ENCODE assay signal across 1 cellular context in the genomic region with DNA sequence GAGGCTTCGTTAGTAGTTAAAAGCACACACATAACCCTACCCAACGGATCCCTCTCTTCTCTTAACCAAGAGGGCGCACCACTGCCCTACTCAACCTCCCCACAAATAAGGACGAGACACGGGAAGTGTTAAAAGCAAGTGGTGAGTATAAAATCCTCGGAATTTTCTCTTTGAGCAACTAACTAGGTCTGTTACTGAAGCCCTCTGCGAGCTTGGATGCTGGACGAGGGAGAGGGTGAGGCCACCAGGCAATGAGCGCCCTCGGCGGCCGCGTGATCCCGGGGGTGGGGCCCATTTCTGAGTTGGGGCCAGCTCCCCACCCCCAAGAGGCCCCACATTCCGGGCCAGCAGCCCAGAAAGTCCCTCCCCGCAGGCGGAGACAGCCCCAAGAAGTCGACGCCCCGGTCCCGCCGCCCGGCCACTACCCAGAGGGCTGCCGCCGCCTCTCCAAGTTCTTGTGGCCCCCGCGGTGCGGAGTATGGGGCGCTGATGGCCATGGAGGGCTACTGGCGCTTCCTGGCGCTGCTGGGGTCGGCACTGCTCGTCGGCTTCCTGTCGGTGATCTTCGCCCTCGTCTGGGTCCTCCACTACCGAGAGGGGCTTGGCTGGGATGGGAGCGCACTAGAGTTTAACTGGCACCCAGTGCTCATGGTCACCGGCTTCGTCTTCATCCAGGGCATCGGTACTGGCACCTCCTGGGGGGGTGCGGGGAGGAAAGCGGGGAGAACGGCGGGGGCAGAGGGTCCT.
A peak's percentile ranks its signal among the peaks of the same experiment; 100 is the strongest.
TF ChIP-seq lines count a peak whose summit lies in the region.

TSS of gene CYBRD1 (plus strand) at position 418 of the 747 bp plus-strand sequence. CDS start at position 490, 72 bp downstream.

TF ChIP-seq in WTC11, 78 proteins besides CTCF, POLR2A, EP300 and RAD21 (continued from another document and continues in another):
- TF ChIP-seq, protein P1, sequence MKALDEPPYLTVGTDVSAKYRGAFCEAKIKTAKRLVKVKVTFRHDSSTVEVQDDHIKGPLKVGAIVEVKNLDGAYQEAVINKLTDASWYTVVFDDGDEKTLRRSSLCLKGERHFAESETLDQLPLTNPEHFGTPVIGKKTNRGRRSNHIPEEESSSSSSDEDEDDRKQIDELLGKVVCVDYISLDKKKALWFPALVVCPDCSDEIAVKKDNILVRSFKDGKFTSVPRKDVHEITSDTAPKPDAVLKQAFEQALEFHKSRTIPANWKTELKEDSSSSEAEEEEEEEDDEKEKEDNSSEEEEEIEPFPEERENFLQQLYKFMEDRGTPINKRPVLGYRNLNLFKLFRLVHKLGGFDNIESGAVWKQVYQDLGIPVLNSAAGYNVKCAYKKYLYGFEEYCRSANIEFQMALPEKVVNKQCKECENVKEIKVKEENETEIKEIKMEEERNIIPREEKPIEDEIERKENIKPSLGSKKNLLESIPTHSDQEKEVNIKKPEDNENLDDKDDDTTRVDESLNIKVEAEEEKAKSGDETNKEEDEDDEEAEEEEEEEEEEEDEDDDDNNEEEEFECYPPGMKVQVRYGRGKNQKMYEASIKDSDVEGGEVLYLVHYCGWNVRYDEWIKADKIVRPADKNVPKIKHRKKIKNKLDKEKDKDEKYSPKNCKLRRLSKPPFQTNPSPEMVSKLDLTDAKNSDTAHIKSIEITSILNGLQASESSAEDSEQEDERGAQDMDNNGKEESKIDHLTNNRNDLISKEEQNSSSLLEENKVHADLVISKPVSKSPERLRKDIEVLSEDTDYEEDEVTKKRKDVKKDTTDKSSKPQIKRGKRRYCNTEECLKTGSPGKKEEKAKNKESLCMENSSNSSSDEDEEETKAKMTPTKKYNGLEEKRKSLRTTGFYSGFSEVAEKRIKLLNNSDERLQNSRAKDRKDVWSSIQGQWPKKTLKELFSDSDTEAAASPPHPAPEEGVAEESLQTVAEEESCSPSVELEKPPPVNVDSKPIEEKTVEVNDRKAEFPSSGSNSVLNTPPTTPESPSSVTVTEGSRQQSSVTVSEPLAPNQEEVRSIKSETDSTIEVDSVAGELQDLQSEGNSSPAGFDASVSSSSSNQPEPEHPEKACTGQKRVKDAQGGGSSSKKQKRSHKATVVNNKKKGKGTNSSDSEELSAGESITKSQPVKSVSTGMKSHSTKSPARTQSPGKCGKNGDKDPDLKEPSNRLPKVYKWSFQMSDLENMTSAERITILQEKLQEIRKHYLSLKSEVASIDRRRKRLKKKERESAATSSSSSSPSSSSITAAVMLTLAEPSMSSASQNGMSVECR (CRISPR knock-in tag; IDR thresholded peaks at IDR 0.05; ENCODE audit: borderline replicate concordance): 0 out of 2 replicates have a peak, but pooled peaks have one; percentile 20
- TF ChIP-seq TEAD4 (CRISPR knock-in tag; IDR thresholded peaks at IDR 0.05): no peak
- TF ChIP-seq ZNF281 (CRISPR knock-in tag; IDR thresholded peaks at IDR 0.05): 0 out of 2 replicates have a peak, but pooled peaks have one; percentile 14
- no peak for TF ChIP-seq HMGA2 (CRISPR knock-in tag; IDR thresholded peaks at IDR 0.05)
- no peak for TF ChIP-seq GABPB1 (CRISPR knock-in tag; IDR thresholded peaks at IDR 0.05)
- 0 out of 2 replicates have a peak, but pooled peaks have one; percentile 6 for TF ChIP-seq FOXK1 (CRISPR knock-in tag; IDR thresholded peaks at IDR 0.05)
- TF ChIP-seq, protein P2, sequence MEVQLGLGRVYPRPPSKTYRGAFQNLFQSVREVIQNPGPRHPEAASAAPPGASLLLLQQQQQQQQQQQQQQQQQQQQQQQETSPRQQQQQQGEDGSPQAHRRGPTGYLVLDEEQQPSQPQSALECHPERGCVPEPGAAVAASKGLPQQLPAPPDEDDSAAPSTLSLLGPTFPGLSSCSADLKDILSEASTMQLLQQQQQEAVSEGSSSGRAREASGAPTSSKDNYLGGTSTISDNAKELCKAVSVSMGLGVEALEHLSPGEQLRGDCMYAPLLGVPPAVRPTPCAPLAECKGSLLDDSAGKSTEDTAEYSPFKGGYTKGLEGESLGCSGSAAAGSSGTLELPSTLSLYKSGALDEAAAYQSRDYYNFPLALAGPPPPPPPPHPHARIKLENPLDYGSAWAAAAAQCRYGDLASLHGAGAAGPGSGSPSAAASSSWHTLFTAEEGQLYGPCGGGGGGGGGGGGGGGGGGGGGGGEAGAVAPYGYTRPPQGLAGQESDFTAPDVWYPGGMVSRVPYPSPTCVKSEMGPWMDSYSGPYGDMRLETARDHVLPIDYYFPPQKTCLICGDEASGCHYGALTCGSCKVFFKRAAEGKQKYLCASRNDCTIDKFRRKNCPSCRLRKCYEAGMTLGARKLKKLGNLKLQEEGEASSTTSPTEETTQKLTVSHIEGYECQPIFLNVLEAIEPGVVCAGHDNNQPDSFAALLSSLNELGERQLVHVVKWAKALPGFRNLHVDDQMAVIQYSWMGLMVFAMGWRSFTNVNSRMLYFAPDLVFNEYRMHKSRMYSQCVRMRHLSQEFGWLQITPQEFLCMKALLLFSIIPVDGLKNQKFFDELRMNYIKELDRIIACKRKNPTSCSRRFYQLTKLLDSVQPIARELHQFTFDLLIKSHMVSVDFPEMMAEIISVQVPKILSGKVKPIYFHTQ (CRISPR knock-in tag; IDR thresholded peaks at IDR 0.05): no peak
- no peak for TF ChIP-seq ZNF416 (CRISPR knock-in tag; IDR thresholded peaks at IDR 0.05)
- TF ChIP-seq HMGXB4 (CRISPR knock-in tag; IDR thresholded peaks at IDR 0.05): peak; percentile 63
- TF ChIP-seq MAX (CRISPR knock-in tag; IDR thresholded peaks at IDR 0.05): peak; percentile 47
- no peak for TF ChIP-seq ERG (CRISPR knock-in tag; IDR thresholded peaks at IDR 0.05)
- no peak for TF ChIP-seq ATF1 (CRISPR knock-in tag; IDR thresholded peaks at IDR 0.05)
- TF ChIP-seq IRF2 (CRISPR knock-in tag; IDR thresholded peaks at IDR 0.05; ENCODE audit: borderline replicate concordance, low read depth): no peak
- no peak for TF ChIP-seq PRRX2 (CRISPR knock-in tag; IDR thresholded peaks at IDR 0.05)
- TF ChIP-seq FOXJ3 (CRISPR knock-in tag; IDR thresholded peaks at IDR 0.05; ENCODE audit: borderline replicate concordance): no peak
- no peak for TF ChIP-seq OVOL2 (CRISPR knock-in tag; IDR thresholded peaks at IDR 0.05; ENCODE audit: borderline replicate concordance)
- TF ChIP-seq ZNF232 (CRISPR knock-in tag; IDR thresholded peaks at IDR 0.05): no peak
- TF ChIP-seq SOX15 (CRISPR knock-in tag; IDR thresholded peaks at IDR 0.05): no peak
- TF ChIP-seq CDX4 (CRISPR knock-in tag; IDR thresholded peaks at IDR 0.05; ENCODE audit: borderline replicate concordance): no peak
- TF ChIP-seq ZNF219 (CRISPR knock-in tag; IDR thresholded peaks at IDR 0.05; ENCODE audit: borderline replicate concordance): no peak
- no peak for TF ChIP-seq FOXP4 (CRISPR knock-in tag; IDR thresholded peaks at IDR 0.05)
- TF ChIP-seq STAT6 (CRISPR knock-in tag; conservative IDR thresholded peaks at IDR 0.05; ENCODE audit: low read depth): no peak
- no peak for TF ChIP-seq ZNF425 (CRISPR knock-in tag; conservative IDR thresholded peaks at IDR 0.05)
- TF ChIP-seq KAT7 (CRISPR knock-in tag; IDR thresholded peaks at IDR 0.05; ENCODE audit: borderline replicate concordance): no peak
